ENCODE assay signal across 1 cellular context in genomic region chr5:149044453-149045117, GRCh38.
TF ChIP-seq lines count a peak whose summit lies in the region.

No MANE protein-coding gene starts in this region.

TF ChIP-seq in K562, 482 proteins besides CTCF, POLR2A, EP300 and RAD21 (continued from another document):
- no peak for TF ChIP-seq SFPQ (IDR thresholded peaks at IDR 0.05; ENCODE audit: low read depth, low read length)
- no peak for TF ChIP-seq SRSF9 (IDR thresholded peaks at IDR 0.05; ENCODE audit: borderline replicate concordance, low read depth, low read length)
- peak; percentile 31 for TF ChIP-seq FOS (IDR thresholded peaks at IDR 0.05; ENCODE audit: extremely low read depth, insufficient read length)
